ENCODE assay signal across 1 cellular context in the genomic region with DNA sequence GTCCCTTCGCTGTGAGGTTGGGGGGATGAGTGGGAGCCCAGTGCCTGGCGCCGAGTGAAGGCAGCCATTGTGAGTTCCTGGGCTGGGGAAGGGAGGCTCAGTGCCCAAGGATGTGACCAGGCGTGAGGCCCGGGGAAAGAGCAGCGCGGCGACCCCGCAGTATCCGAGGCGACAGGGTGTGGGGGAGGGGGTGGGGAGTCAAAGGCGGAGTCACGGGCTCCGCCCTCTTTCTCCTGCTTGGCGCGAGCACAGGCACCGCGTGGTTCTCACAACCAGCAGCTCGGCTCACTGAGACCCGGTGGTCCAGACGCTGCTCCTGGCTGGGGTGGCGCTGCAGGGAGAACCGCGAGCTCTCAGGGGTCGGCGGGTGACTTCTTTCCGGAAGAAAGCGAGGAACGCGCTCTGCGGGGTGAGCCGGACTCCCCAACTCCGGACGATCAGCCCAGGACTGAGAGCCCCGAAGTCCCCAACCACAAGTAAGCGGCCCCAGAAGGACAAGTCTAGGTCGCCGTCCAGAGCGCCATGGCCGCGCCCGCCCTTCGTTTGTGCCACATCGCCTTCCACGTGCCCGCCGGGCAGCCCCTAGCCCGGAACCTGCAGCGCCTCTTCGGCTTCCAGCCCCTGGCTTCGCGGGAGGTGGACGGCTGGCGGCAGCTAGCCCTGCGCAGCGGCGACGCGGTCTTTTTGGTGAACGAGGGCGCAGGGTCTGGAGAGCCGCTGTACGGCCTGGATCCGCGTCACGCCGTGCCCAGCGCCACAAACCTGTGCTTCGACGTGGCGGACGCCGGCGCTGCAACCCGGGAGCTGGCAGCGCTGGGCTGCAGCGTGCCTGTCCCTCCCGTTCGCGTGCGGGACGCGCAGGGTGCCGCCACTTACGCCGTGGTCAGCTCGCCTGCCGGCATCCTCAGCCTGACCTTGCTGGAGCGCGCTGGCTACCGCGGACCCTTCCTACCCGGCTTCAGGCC.
TF ChIP-seq lines count a peak whose summit lies in the region.

A gene (plus strand): TSS at position 269 of the 965 bp plus-strand sequence. CDS start 254 bp downstream, at position 523.

TF ChIP-seq in GM12878, 131 proteins besides CTCF, POLR2A, EP300 and RAD21 (continued from another document):
- TF ChIP-seq, protein P1, sequence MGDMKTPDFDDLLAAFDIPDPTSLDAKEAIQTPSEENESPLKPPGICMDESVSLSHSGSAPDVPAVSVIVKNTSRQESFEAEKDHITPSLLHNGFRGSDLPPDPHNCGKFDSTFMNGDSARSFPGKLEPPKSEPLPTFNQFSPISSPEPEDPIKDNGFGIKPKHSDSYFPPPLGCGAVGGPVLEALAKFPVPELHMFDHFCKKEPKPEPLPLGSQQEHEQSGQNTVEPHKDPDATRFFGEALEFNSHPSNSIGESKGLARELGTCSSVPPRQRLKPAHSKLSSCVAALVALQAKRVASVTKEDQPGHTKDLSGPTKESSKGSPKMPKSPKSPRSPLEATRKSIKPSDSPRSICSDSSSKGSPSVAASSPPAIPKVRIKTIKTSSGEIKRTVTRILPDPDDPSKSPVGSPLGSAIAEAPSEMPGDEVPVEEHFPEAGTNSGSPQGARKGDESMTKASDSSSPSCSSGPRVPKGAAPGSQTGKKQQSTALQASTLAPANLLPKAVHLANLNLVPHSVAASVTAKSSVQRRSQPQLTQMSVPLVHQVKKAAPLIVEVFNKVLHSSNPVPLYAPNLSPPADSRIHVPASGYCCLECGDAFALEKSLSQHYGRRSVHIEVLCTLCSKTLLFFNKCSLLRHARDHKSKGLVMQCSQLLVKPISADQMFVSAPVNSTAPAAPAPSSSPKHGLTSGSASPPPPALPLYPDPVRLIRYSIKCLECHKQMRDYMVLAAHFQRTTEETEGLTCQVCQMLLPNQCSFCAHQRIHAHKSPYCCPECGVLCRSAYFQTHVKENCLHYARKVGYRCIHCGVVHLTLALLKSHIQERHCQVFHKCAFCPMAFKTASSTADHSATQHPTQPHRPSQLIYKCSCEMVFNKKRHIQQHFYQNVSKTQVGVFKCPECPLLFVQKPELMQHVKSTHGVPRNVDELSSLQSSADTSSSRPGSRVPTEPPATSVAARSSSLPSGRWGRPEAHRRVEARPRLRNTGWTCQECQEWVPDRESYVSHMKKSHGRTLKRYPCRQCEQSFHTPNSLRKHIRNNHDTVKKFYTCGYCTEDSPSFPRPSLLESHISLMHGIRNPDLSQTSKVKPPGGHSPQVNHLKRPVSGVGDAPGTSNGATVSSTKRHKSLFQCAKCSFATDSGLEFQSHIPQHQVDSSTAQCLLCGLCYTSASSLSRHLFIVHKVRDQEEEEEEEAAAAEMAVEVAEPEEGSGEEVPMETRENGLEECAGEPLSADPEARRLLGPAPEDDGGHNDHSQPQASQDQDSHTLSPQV (IDR thresholded peaks at IDR 0.05): no peak
- TF ChIP-seq, protein P2, sequence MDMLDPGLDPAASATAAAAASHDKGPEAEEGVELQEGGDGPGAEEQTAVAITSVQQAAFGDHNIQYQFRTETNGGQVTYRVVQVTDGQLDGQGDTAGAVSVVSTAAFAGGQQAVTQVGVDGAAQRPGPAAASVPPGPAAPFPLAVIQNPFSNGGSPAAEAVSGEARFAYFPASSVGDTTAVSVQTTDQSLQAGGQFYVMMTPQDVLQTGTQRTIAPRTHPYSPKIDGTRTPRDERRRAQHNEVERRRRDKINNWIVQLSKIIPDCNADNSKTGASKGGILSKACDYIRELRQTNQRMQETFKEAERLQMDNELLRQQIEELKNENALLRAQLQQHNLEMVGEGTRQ (IDR thresholded peaks at IDR 0.05; ENCODE audit: borderline replicate concordance, low read depth, low read length): no peak
- no peak for TF ChIP-seq CHD4 (IDR thresholded peaks at IDR 0.05)
- no peak for TF ChIP-seq CEBPB (IDR thresholded peaks at IDR 0.05; ENCODE audit: borderline replicate concordance in 1 of 2, low read depth in 2 of 2, low read length in 2 of 2)
- TF ChIP-seq NFYA (IDR thresholded peaks at IDR 0.05; ENCODE audit: borderline replicate concordance, low read depth, low read length): no peak
- peak; percentile 43; the same call in 1 of the 2 replicates for TF ChIP-seq POLR2AphosphoS2 (IDR thresholded peaks at IDR 0.05; ENCODE audit: low read depth, low read length)
- no peak for TF ChIP-seq CHD2 (IDR thresholded peaks at IDR 0.05; ENCODE audit: borderline replicate concordance, low read depth, low read length)
- no peak for TF ChIP-seq KDM1A (IDR thresholded peaks at IDR 0.05; ENCODE audit: borderline replicate concordance)
- no peak for TF ChIP-seq SUPT20H (IDR thresholded peaks at IDR 0.05; ENCODE audit: borderline replicate concordance, control insufficient read depth, low read depth, low read length)
- TF ChIP-seq SP1 (IDR thresholded peaks at IDR 0.05; ENCODE audit: low read depth, low read length): no peak
- peak; percentile 75; the same call in 1 of the 2 replicates for TF ChIP-seq TAF1 (IDR thresholded peaks at IDR 0.05; ENCODE audit: borderline replicate concordance, low read depth, low read length)
- peak; percentile 75 for TF ChIP-seq CBFB (IDR thresholded peaks at IDR 0.05; ENCODE audit: low read depth)
- TF ChIP-seq POLR2AphosphoS5 (IDR thresholded peaks at IDR 0.05; ENCODE audit: low read length): peak; percentile 83
- TF ChIP-seq, protein P3, sequence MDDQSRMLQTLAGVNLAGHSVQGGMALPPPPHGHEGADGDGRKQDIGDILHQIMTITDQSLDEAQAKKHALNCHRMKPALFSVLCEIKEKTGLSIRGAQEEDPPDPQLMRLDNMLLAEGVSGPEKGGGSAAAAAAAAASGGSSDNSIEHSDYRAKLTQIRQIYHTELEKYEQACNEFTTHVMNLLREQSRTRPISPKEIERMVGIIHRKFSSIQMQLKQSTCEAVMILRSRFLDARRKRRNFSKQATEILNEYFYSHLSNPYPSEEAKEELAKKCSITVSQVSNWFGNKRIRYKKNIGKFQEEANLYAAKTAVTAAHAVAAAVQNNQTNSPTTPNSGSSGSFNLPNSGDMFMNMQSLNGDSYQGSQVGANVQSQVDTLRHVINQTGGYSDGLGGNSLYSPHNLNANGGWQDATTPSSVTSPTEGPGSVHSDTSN (IDR thresholded peaks at IDR 0.05; ENCODE audit: insufficient replicate concordance, low read depth, low read length): no peak
- TF ChIP-seq, protein P4, sequence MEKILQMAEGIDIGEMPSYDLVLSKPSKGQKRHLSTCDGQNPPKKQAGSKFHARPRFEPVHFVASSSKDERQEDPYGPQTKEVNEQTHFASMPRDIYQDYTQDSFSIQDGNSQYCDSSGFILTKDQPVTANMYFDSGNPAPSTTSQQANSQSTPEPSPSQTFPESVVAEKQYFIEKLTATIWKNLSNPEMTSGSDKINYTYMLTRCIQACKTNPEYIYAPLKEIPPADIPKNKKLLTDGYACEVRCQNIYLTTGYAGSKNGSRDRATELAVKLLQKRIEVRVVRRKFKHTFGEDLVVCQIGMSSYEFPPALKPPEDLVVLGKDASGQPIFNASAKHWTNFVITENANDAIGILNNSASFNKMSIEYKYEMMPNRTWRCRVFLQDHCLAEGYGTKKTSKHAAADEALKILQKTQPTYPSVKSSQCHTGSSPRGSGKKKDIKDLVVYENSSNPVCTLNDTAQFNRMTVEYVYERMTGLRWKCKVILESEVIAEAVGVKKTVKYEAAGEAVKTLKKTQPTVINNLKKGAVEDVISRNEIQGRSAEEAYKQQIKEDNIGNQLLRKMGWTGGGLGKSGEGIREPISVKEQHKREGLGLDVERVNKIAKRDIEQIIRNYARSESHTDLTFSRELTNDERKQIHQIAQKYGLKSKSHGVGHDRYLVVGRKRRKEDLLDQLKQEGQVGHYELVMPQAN (conservative IDR thresholded peaks at IDR 0.05): peak; percentile 59
- TF ChIP-seq CBX5 (IDR thresholded peaks at IDR 0.05; ENCODE audit: low read depth): no peak
- no peak for TF ChIP-seq ATF7 (IDR thresholded peaks at IDR 0.05; ENCODE audit: low read depth)
- TF ChIP-seq ZZZ3 (IDR thresholded peaks at IDR 0.05; ENCODE audit: control insufficient read depth, insufficient read length, low read depth): no peak
- no peak for TF ChIP-seq PAX5 (IDR thresholded peaks at IDR 0.05; ENCODE audit: borderline replicate concordance, low read depth, low read length)
- TF ChIP-seq SMC3 (IDR thresholded peaks at IDR 0.05; ENCODE audit: borderline replicate concordance, low read length): no peak
- 0 out of 2 replicates have a peak, but pooled peaks have one; percentile 27 for TF ChIP-seq NR2F1 (conservative IDR thresholded peaks at IDR 0.05)
- no peak for TF ChIP-seq GABPA (IDR thresholded peaks at IDR 0.05; ENCODE audit: low read depth)
- TF ChIP-seq RB1 (IDR thresholded peaks at IDR 0.05; ENCODE audit: borderline replicate concordance): no peak
- TF ChIP-seq SMAD1 (IDR thresholded peaks at IDR 0.05; ENCODE audit: low read depth, partially characterized antibody): no peak
- TF ChIP-seq STAT3 (IDR thresholded peaks at IDR 0.05; ENCODE audit: low read depth, low read length): no peak
- no peak; the same call in 1 of the 2 replicates for TF ChIP-seq SIN3A (IDR thresholded peaks at IDR 0.05; ENCODE audit: low read depth, low read length)
- TF ChIP-seq ZNF217 (IDR thresholded peaks at IDR 0.05): no peak
- no peak; the same call in 1 of the 2 replicates for TF ChIP-seq BACH1 (IDR thresholded peaks at IDR 0.05; ENCODE audit: borderline replicate concordance)
- TF ChIP-seq, protein P5, sequence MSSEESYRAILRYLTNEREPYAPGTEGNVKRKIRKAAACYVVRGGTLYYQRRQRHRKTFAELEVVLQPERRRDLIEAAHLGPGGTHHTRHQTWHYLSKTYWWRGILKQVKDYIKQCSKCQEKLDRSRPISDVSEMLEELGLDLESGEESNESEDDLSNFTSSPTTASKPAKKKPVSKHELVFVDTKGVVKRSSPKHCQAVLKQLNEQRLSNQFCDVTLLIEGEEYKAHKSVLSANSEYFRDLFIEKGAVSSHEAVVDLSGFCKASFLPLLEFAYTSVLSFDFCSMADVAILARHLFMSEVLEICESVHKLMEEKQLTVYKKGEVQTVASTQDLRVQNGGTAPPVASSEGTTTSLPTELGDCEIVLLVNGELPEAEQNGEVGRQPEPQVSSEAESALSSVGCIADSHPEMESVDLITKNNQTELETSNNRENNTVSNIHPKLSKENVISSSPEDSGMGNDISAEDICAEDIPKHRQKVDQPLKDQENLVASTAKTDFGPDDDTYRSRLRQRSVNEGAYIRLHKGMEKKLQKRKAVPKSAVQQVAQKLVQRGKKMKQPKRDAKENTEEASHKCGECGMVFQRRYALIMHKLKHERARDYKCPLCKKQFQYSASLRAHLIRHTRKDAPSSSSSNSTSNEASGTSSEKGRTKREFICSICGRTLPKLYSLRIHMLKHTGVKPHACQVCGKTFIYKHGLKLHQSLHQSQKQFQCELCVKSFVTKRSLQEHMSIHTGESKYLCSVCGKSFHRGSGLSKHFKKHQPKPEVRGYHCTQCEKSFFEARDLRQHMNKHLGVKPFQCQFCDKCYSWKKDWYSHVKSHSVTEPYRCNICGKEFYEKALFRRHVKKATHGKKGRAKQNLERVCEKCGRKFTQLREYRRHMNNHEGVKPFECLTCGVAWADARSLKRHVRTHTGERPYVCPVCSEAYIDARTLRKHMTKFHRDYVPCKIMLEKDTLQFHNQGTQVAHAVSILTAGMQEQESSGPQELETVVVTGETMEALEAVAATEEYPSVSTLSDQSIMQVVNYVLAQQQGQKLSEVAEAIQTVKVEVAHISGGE (CRISPR knock-in tag; IDR thresholded peaks at IDR 0.05): no peak
- no peak for TF ChIP-seq IRF4 (IDR thresholded peaks at IDR 0.05; ENCODE audit: low read depth, low read length)
- no peak for TF ChIP-seq ZNF207 (IDR thresholded peaks at IDR 0.05; ENCODE audit: borderline replicate concordance)
- TF ChIP-seq GATAD2B (conservative IDR thresholded peaks at IDR 0.05; ENCODE audit: low read depth): 0 out of 2 replicates have a peak, but pooled peaks have one; percentile 31
- peak in 1 of 2 experiments; percentile 45; a peak in 3 of 4 replicates for TF ChIP-seq IKZF2 (IDR thresholded peaks at IDR 0.05)
